In the genomic region with DNA sequence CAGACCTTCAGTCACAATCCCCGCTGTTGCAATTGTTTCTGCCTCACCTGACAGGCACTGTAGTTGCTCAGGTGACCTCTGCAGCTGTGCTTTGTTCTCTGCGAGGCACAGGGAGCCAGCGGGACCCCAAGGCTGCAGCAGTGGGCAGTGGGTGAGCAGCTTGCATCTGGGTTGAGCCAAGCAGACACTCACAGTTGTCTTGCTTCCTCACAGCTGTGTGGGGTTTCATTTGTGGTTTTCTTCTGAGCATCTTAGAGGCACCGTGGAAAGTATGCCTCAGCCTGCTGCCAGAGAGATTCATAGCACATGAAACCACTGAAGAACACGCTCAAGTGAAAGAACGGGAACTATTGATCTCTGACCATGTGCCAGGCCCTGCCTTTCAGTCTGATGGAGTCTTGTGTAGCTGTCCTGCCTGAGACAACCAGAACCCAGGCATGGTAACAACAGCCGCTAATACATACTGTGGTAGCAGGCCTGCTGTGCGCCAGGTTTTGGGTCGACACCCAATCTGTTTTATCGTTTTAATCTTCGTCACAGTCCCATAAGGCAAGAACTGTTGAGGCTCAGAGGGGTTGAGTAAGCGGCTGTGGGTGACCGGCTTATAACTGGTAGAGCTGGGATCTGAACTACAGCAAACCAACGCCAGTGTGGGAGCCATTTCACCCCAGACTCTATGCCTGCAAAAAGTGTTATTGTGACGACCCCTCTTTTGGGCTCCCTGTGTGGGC, we compare ENCODE assay signal across 8 cellular contexts. TPM values are rescaled to one million over a fixed set of nuclear protein-coding genes. Genes with fewer than 3 reads are reported as not detected.
DNase-seq lines count a peak whose midpoint lies in the region; ATAC-seq and TF ChIP-seq lines count a peak whose summit lies in the region.

No MANE protein-coding gene starts in this region.

- ATAC-seq in GM19372 (IDR thresholded peaks at IDR 0.05; ENCODE audit: low read depth, unreplicated experiment) (peak; percentile 96), HG03457 (IDR thresholded peaks at IDR 0.05; ENCODE audit: unreplicated experiment) (peak; percentile 95), thoracic aorta (ENCODE audit: insufficient number of reproducible peaks, low FRiP score, low read depth) (no peak)

- H3K27ac ChIP-seq in thoracic aorta = peak overlapping the region in 1 of 2 donors; percentile 36
- H3K27ac ChIP-seq in RWPE1 = no peak overlapping the region

- peaks cover 3% of the 10 kb centered on the region for H3K36me3 Mint-ChIP-seq in activated CD4-positive, alpha-beta T cell treated with anti-CD3 and anti-CD28 coated beads, Interleukin-2, amount 10 ng/mL, durations not matched to agents 7 days and 5 days (ENCODE audit: low read depth)

- no peaks in the 10 kb centered on the region for H3K27me3 Mint-ChIP-seq in activated CD4-positive, alpha-beta T cell treated with anti-CD3 and anti-CD28 coated beads, Interleukin-2, amount 10 ng/mL, durations not matched to agents 7 days and 5 days

- no peaks in the 10 kb centered on the region for H3K9me3 ChIP-seq in thoracic aorta

- H3K4me3 Mint-ChIP-seq in activated CD4-positive, alpha-beta T cell treated with anti-CD3 and anti-CD28 coated beads, Interleukin-2, amount 10 ng/mL, durations not matched to agents 7 days and 5 days = peak overlapping the region; percentile 84

- H3K36me3 ChIP-seq in thoracic aorta = no peaks in the 10 kb centered on the region

- peak overlapping the region; percentile 66 for H3K4me3 ChIP-seq in thoracic aorta

- DNase-seq in activated CD4-positive, alpha-beta T cell treated with anti-CD3 and anti-CD28 coated beads, Interleukin-2, amount 10 ng/mL, durations not matched to agents 7 days and 5 days = peak; percentile 85
- peak; percentile 15 for DNase-seq in effector CD8-positive, alpha-beta T cell (lab: John Stamatoyannopoulos, UW)
- DNase-seq in non-pigmented ciliary epithelial cell (ENCODE audit: low read depth) = peak; percentile 27
- DNase-seq in thoracic aorta (ENCODE audit: low spot score) = no peak
- no peak for DNase-seq in RWPE1 (ENCODE audit: low spot score)
- no peak for DNase-seq in nucleus accumbens (lab: John Stamatoyannopoulos, UW)

- peaks cover 3% of the 10 kb centered on the region for H3K9me3 Mint-ChIP-seq in activated CD4-positive, alpha-beta T cell treated with anti-CD3 and anti-CD28 coated beads, Interleukin-2, amount 10 ng/mL, durations not matched to agents 7 days and 5 days

- H3K27me3 ChIP-seq in thoracic aorta (replicated peaks; ENCODE audit: insufficient read depth) = no peaks in the 10 kb centered on the region

- POLR2A ChIA-PET in activated CD4-positive, alpha-beta T cell treated with anti-CD3 and anti-CD28 coated beads, Interleukin-2, amount 10 ng/mL, durations not matched to agents 7 days and 5 days (lab: Charles Lee) = no interaction called here
- POLR2A ChIA-PET in RWPE1 (lab: Yijun Ruan, JAX; ENCODE audit: low non-redundant PET) = interaction anchor here (0.6 kb wide), 1 partner anchor 58 kb away, joined by 3 read pairs; a partner anchor contains a TSS

- H3K4me1 Mint-ChIP-seq in activated CD4-positive, alpha-beta T cell treated with anti-CD3 and anti-CD28 coated beads, Interleukin-2, amount 10 ng/mL, durations not matched to agents 7 days and 5 days = peaks cover 56% of the 10 kb centered on the region

- peaks cover 7 to 35% of the 10 kb centered on the region in 2 donors for H3K4me1 ChIP-seq in thoracic aorta (ENCODE audit: control insufficient read depth in 1 of 2, low read depth in 2 of 2)

- TF ChIP-seq CTCF in thoracic aorta (IDR thresholded peaks at IDR 0.05) (no peak), RWPE1 (conservative IDR thresholded peaks at IDR 0.05; ENCODE audit: low read depth) (no peak)

- CTCF ChIA-PET in activated CD4-positive, alpha-beta T cell treated with anti-CD3 and anti-CD28 coated beads, Interleukin-2, amount 10 ng/mL, durations not matched to agents 7 days and 5 days (lab: Charles Lee) = interaction anchor here (0.6 to 2.0 kb wide), 9 partner anchors 8 to 806 kb away, joined by 4 to 6 read pairs (median 4); a partner anchor contains a TSS
- CTCF ChIA-PET in RWPE1 (lab: Yijun Ruan, JAX) = interaction anchor here (1.0 kb wide), 1 partner anchor 79 kb away, joined by 3 read pairs; no protein-coding TSS in a partner anchor

- peak overlapping the region; percentile 98 for H3K27ac Mint-ChIP-seq in activated CD4-positive, alpha-beta T cell treated with anti-CD3 and anti-CD28 coated beads, Interleukin-2, amount 10 ng/mL, durations not matched to agents 7 days and 5 days

RNA-seq across cellular contexts. Expression of a gene that starts 33.4 kb away (rescaled TPM):
- total RNA-seq in activated CD4-positive, alpha-beta T cell treated with anti-CD3 and anti-CD28 coated beads, Interleukin-2, amount 10 ng/mL, durations not matched to agents 7 days and 5 days = not detected
- total RNA-seq in thoracic aorta = not detected

RNA-seq across cellular contexts. Expression of a gene that starts 58.5 kb away (rescaled TPM):
- 10 to 100 TPM; 48.6 to 51.4 TPM for total RNA-seq in activated CD4-positive, alpha-beta T cell treated with anti-CD3 and anti-CD28 coated beads, Interleukin-2, amount 10 ng/mL, durations not matched to agents 7 days and 5 days
- 10 to 100 TPM; 53.9 to 54.7 TPM for total RNA-seq in thoracic aorta

Comparison
In these comparisons a context has a peak if more than half of its experiments do, and no peak if none do; other contexts are left out.
1. DNase-seq: peak in activated CD4-positive, alpha-beta T cell treated with anti-CD3 and anti-CD28 coated beads, Interleukin-2, amount 10 ng/mL, durations not matched to agents 7 days and 5 days (single experiment), effector CD8-positive, alpha-beta T cell (single experiment) and non-pigmented ciliary epithelial cell (single experiment); none in thoracic aorta (single experiment), RWPE1 (single experiment) and nucleus accumbens (0 of 56).